ENCODE assay signal across 9 cellular contexts in the genomic region with DNA sequence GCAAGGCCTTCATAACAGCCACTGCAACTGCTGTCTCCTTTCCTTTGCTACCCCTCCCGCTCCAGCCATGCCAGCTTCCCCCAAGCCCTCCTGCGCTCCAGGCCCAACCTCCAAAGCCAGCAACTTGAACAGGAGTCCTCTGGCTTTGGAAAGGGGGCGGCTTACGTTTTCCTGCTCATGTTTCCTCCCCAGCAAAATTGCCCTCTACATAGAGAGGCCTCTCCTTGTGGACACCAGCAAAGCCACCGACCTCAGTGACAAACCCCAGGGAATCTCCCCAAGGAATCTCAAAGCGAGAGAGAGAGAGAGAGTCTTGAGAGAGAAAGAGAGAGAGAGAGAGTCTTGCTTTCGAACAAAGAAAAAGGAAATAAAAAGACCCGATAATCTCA. TPM values are rescaled to one million over a fixed set of nuclear protein-coding genes. Genes with fewer than 3 reads are reported as not detected.
DNase-seq lines count a peak whose midpoint lies in the region; ATAC-seq, FAIRE-seq and TF ChIP-seq lines count a peak whose summit lies in the region.
"Had no signal": no experiment of that assay in that cellular context is flagged by ENCODE, and none has a peak within 500 bp of the region (broad histone marks: within the 10 kb centered on the region; RNA-seq: fewer than 3 reads in every experiment).

No MANE protein-coding gene starts in this region.

- no peak for FAIRE-seq in small intestine (lab: Jason Lieb, UNC)

- H3K27me3 ChIP-seq in BE2C (no peaks in the 10 kb centered on the region), iPS-15b (ENCODE audit: control insufficient read depth, insufficient read depth, low read length) (no peaks in the 10 kb centered on the region), small intestine (ENCODE audit: control insufficient read depth in 2 of 2, insufficient read depth in 2 of 2, low read length in 2 of 2) (no peaks in the 10 kb centered on the region)

- peak; percentile 30 for ATAC-seq in GM19372 (IDR thresholded peaks at IDR 0.05; ENCODE audit: low read depth, unreplicated experiment)
- peak; percentile 23 for ATAC-seq in HG03442 (IDR thresholded peaks at IDR 0.05; ENCODE audit: unreplicated experiment)
- peak; percentile 39 to 45 for ATAC-seq in activated naive CD4-positive, alpha-beta T cell treated with anti-CD3 and anti-CD28 coated beads, Interleukin-2, amount 50 U/mL, for 72 hours

- peaks cover 25% of the 10 kb centered on the region for H3K36me3 ChIP-seq in BE2C
- H3K36me3 ChIP-seq in iPS-15b (ENCODE audit: control insufficient read depth, insufficient read depth, low read length), result peaks cover 8% of the 10 kb centered on the region
- H3K36me3 ChIP-seq in small intestine (ENCODE audit: control insufficient read depth in 2 of 2, insufficient read depth in 2 of 2, low read length in 2 of 2), result peaks cover 0 to 4% of the 10 kb centered on the region in 2 donors

- TF ChIP-seq CTCF in BE2C (IDR thresholded peaks at IDR 0.05; ENCODE audit: low read depth, low read length), result no peak

- H3K27ac ChIP-seq in small intestine (ENCODE audit: low read depth in 1 of 2, low read length in 1 of 2), result peak overlapping the region; percentile 79 to 92

- H3K9me3 ChIP-seq in BE2C (no peaks in the 10 kb centered on the region), iPS-15b (ENCODE audit: control insufficient read depth, insufficient read depth, low read length) (no peaks in the 10 kb centered on the region), small intestine (ENCODE audit: control insufficient read depth, low read depth) (no peaks in the 10 kb centered on the region)

- DNase-seq in BE2C (peak; percentile 28), small intestine (no peak), NOMO-1 treated with DMSO at 0.1 percent for 48 hours (lab: John Stamatoyannopoulos, UW; ENCODE audit: unreplicated experiment) (no peak), NCI-H1092 (lab: John Stamatoyannopoulos, UW) (no peak)
- peak in 1 of 2 donors; percentile 16 for DNase-seq in activated naive CD4-positive, alpha-beta T cell treated with anti-CD3 and anti-CD28 coated beads, Interleukin-2, amount 50 U/mL, for 72 hours (ENCODE audit: low spot score in 2 of 2)

- peak overlapping the region; percentile 94 to 98 for H3K27ac Mint-ChIP-seq in activated naive CD4-positive, alpha-beta T cell treated with anti-CD3 and anti-CD28 coated beads, Interleukin-2, amount 50 U/mL, for 72 hours

- H3K36me3 Mint-ChIP-seq in activated naive CD4-positive, alpha-beta T cell treated with anti-CD3 and anti-CD28 coated beads, Interleukin-2, amount 50 U/mL, for 72 hours, result peaks cover 34 to 41% of the 10 kb centered on the region in 2 donors

- H3K9ac ChIP-seq in iPS-15b (ENCODE audit: low read depth, low read length), result peak overlapping the region; percentile 62

- H3K4me1 ChIP-seq in BE2C (peaks cover 4% of the 10 kb centered on the region), iPS-15b (ENCODE audit: control insufficient read depth, insufficient read depth, low read length) (peaks cover 2% of the 10 kb centered on the region), small intestine (ENCODE audit: control insufficient read depth in 2 of 2, insufficient read depth in 1 of 2, low read depth in 1 of 2, low read length in 1 of 2) (peaks cover 5 to 15% of the 10 kb centered on the region in 2 donors)

- WGBS in small intestine, 3 donors, result 11 to 18% (median 13%) methylated on average over 8 of the region's 8 CpGs

- H3K4me3 ChIP-seq in BE2C (ENCODE audit: low read depth, low read length) (peak overlapping the region; percentile 96), iPS-15b (ENCODE audit: low read depth, low read length) (peak overlapping the region; percentile 80), small intestine (ENCODE audit: low read depth in 1 of 2, low read length in 2 of 2) (peak overlapping the region in 1 of 2 donors; percentile 96)

- H3K9me3 Mint-ChIP-seq in activated naive CD4-positive, alpha-beta T cell treated with anti-CD3 and anti-CD28 coated beads, Interleukin-2, amount 50 U/mL, for 72 hours, result no peaks in the 10 kb centered on the region

RNA-seq across cellular contexts. Expression of gene BTN2A1, which starts 0.4 kb away (rescaled TPM):
- 31.1 TPM for polyA plus RNA-seq in BE2C (2012; ENCODE audit: insufficient read depth, insufficient read length, low read depth)
- total RNA-seq in activated naive CD4-positive, alpha-beta T cell treated with anti-CD3 and anti-CD28 coated beads, Interleukin-2, amount 50 U/mL, for 72 hours, result 10 to 100 TPM; 21.8 to 37.0 TPM
- polyA plus RNA-seq in small intestine, result 10 to 100 TPM; 15.4 to 19.6 (median 17.2) TPM

RNA-seq across cellular contexts. Expression of gene BTN3A3, which starts 17.1 kb away (rescaled TPM):
- polyA plus RNA-seq in BE2C (2012; ENCODE audit: insufficient read depth, insufficient read length, low read depth), result 2.4 TPM
- 10 to 100 TPM; 49.7 to 63.8 TPM for total RNA-seq in activated naive CD4-positive, alpha-beta T cell treated with anti-CD3 and anti-CD28 coated beads, Interleukin-2, amount 50 U/mL, for 72 hours
- polyA plus RNA-seq in small intestine, result 10 to 100 TPM in 2 of 3 donors, 1 to 10 TPM in 1; 8.9 to 19.6 (median 14.3) TPM

RNA-seq across cellular contexts. Expression of gene BTN1A1, which starts 42.7 kb away (rescaled TPM):
- polyA plus RNA-seq in BE2C (2012; ENCODE audit: insufficient read depth, insufficient read length, low read depth), result not detected
- total RNA-seq in activated naive CD4-positive, alpha-beta T cell treated with anti-CD3 and anti-CD28 coated beads, Interleukin-2, amount 50 U/mL, for 72 hours, result under 1 TPM in 1 of 2 donors, not detected in 1; 0.16 TPM
- polyA plus RNA-seq in small intestine, result under 1 TPM in 1 of 3 donors, not detected in 2; 0.48 TPM
- total RNA-seq: HT1080 had no signal

RNA-seq across cellular contexts. Expression of gene BTN3A1, which starts 55.3 kb away (rescaled TPM):
- 2.4 TPM for polyA plus RNA-seq in BE2C (2012; ENCODE audit: insufficient read depth, insufficient read length, low read depth)
- 10 to 100 TPM; 47.8 to 79.8 TPM for total RNA-seq in activated naive CD4-positive, alpha-beta T cell treated with anti-CD3 and anti-CD28 coated beads, Interleukin-2, amount 50 U/mL, for 72 hours
- polyA plus RNA-seq in small intestine, result 10 to 100 TPM in 2 of 3 donors, 1 to 10 TPM in 1; 9.2 to 18.5 (median 12.7) TPM
